In genomic region chrX:48896611-48897011, GRCh38 we compare ENCODE assay signal across 8 cellular contexts. TPM values are rescaled to one million over a fixed set of nuclear protein-coding genes. Genes with fewer than 3 reads are reported as not detected.
A peak's percentile ranks its signal among the peaks of the same experiment; 100 is the strongest.
DNase-seq lines count a peak whose midpoint lies in the region; ATAC-seq and TF ChIP-seq lines count a peak whose summit lies in the region.

No MANE protein-coding gene starts in this region.

- peak overlapping the region; percentile 83 for H3K4me3 ChIP-seq in RWPE2 (ENCODE audit: severe bottlenecking)
- H3K4me3 ChIP-seq in esophagus (ENCODE audit: low read depth in 1 of 2, low read length in 2 of 2): peak overlapping the region; percentile 58 to 83

- DNase-seq in NCI-H82 (lab: John Stamatoyannopoulos, UW) (peak; percentile 40), NCI-H82 treated with DMSO at 0.1 percent for 48 hours (lab: John Stamatoyannopoulos, UW; ENCODE audit: unreplicated experiment) (no peak), RWPE2 (ENCODE audit: low spot score) (no peak), posterior vena cava (ENCODE audit: low spot score) (peak; percentile 61)
- no peak for DNase-seq in activated CD8-positive, alpha-beta memory T cell treated with anti-CD3 and anti-CD28 coated beads, Interleukin-2, amount 50 U/mL, for 4 hours

- H3K27me3 ChIP-seq in RWPE2 (ENCODE audit: insufficient read depth, poor library complexity, severe bottlenecking) (no peaks in the 10 kb centered on the region), esophagus (ENCODE audit: control insufficient read depth in 1 of 2, insufficient read depth in 2 of 2, low read length in 2 of 2) (no peaks in the 10 kb centered on the region)

- H3K27ac ChIP-seq in RWPE2 (ENCODE audit: poor library complexity, severe bottlenecking) (peak overlapping the region; percentile 74), esophagus (ENCODE audit: low read depth in 2 of 2, low read length in 1 of 2) (peak overlapping the region; percentile 94 to 99)

- intact Hi-C loops in posterior vena cava (cut with DNase I): no loop called here

- H3K9me3 ChIP-seq in RWPE2 (ENCODE audit: severe bottlenecking) (no peaks in the 10 kb centered on the region), esophagus (ENCODE audit: control insufficient read depth in 2 of 2, insufficient read depth in 1 of 2, low read depth in 1 of 2, low read length in 1 of 2) (no peaks in the 10 kb centered on the region)

- TF ChIP-seq CTCF in RWPE2 (IDR thresholded peaks at IDR 0.05; ENCODE audit: poor library complexity, severe bottlenecking): no peak

- WGBS in esophagus, 2 donors: 35 to 49% methylated on average over 9 of the region's 9 CpGs

- ATAC-seq in RWPE2 (ENCODE audit: low read depth): no peak
- ATAC-seq in GM21390 (IDR thresholded peaks at IDR 0.05; ENCODE audit: unreplicated experiment): no peak
- no peak for ATAC-seq in HG02610 (IDR thresholded peaks at IDR 0.05; ENCODE audit: unreplicated experiment)

- H3K36me3 ChIP-seq in RWPE2 (ENCODE audit: low read depth) (peaks cover 25% of the 10 kb centered on the region), esophagus (ENCODE audit: control insufficient read depth in 2 of 2, insufficient read depth in 2 of 2, low read length in 1 of 2) (peaks cover 0 to 8% of the 10 kb centered on the region in 2 donors)

- H3K4me1 ChIP-seq in RWPE2 (ENCODE audit: insufficient read depth, poor library complexity, severe bottlenecking): no peaks in the 10 kb centered on the region
- no peaks in the 10 kb centered on the region for H3K4me1 ChIP-seq in esophagus (ENCODE audit: control insufficient read depth in 2 of 2, insufficient read depth in 2 of 2, low read length in 1 of 2)

RNA-seq across cellular contexts. Expression of gene TIMM17B, which starts 1.0 kb away (rescaled TPM):
- polyA plus RNA-seq in esophagus: 10 to 100 TPM; 34.2 to 45.0 TPM
- total RNA-seq in posterior vena cava: 10 to 100 TPM; 25.2 to 29.0 TPM

RNA-seq across cellular contexts. Expression of gene PQBP1, which starts 1.1 kb away (rescaled TPM):
- polyA plus RNA-seq in esophagus: 100 to 1,000 TPM in 1 of 2 donors, 10 to 100 TPM in 1; 72.2 to 102 TPM
- total RNA-seq in posterior vena cava: 10 to 100 TPM; 43.2 to 48.9 TPM

RNA-seq across cellular contexts. Expression of gene SLC35A2, which starts 14.8 kb away (rescaled TPM):
- 10 to 100 TPM in 1 of 2 donors, 1 to 10 TPM in 1; 6.9 to 22.1 TPM for polyA plus RNA-seq in esophagus
- total RNA-seq in posterior vena cava: 10 to 100 TPM; 11.5 to 14.7 TPM

RNA-seq across cellular contexts. Expression of gene PIM2, which starts 22.2 kb away (rescaled TPM):
- 1 to 10 TPM; 2.6 to 3.7 TPM for polyA plus RNA-seq in esophagus
- 1 to 10 TPM; 3.0 to 4.2 TPM for total RNA-seq in posterior vena cava

Comparison
In these comparisons a context has a peak if more than half of its experiments do, and no peak if none do; other contexts are left out.
1. DNase-seq: peak in NCI-H82 (single experiment) and posterior vena cava (single experiment); none in NCI-H82 treated with DMSO at 0.1 percent for 48 hours (single experiment), RWPE2 (single experiment) and activated CD8-positive, alpha-beta memory T cell treated with anti-CD3 and anti-CD28 coated beads, Interleukin-2, amount 50 U/mL, for 4 hours (single experiment).